Comparison of ENCODE assay signal across 1 cellular context in the genomic region with DNA sequence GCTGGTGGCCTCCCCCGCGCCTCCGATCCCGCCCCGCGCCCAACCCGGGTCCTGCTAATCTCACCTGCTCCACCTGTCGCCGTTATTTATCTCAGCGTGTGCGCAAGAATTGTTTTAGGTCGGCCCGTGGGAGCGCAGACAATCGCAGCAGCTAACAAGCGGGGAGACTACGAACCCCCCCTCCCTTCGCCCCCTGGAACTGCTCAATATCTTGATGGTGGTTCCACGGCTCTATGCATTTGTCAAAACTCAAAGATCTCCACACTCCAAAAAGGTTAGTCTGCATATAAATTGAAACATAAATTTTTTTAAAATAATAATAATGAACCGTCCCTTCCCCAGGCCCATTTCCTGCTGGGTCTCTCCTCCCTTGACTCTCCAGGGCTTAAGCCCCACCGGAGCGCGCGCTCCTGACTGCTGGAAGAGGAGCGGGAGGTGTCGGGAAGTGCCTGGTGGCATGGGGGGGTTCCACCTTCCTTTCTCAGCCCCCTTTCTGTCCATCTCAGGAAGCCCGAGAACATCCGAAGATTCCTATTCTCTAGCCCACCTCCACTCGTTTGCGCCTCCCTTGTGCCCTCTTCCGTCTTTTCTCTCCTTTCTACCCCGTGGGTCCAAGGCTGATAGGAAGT.
TF ChIP-seq lines count a peak whose summit lies in the region.

No MANE protein-coding gene starts in this region.

TF ChIP-seq in K562, 482 proteins besides CTCF, POLR2A, EP300 and RAD21 (continued from another document and continues in another):
- TF ChIP-seq ZNF384 (IDR thresholded peaks at IDR 0.05; ENCODE audit: low read depth, low read length), result no peak
- TF ChIP-seq SIN3B (IDR thresholded peaks at IDR 0.05; ENCODE audit: low read depth), result no peak
- TF ChIP-seq, protein P1, sequence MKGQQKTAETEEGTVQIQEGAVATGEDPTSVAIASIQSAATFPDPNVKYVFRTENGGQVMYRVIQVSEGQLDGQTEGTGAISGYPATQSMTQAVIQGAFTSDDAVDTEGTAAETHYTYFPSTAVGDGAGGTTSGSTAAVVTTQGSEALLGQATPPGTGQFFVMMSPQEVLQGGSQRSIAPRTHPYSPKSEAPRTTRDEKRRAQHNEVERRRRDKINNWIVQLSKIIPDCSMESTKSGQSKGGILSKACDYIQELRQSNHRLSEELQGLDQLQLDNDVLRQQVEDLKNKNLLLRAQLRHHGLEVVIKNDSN (CRISPR knock-in tag; IDR thresholded peaks at IDR 0.05), result no peak
- TF ChIP-seq ZNF561 (CRISPR knock-in tag; conservative IDR thresholded peaks at IDR 0.05), result no peak
- no peak for TF ChIP-seq ZSCAN29 (IDR thresholded peaks at IDR 0.05)
- TF ChIP-seq, protein P2, sequence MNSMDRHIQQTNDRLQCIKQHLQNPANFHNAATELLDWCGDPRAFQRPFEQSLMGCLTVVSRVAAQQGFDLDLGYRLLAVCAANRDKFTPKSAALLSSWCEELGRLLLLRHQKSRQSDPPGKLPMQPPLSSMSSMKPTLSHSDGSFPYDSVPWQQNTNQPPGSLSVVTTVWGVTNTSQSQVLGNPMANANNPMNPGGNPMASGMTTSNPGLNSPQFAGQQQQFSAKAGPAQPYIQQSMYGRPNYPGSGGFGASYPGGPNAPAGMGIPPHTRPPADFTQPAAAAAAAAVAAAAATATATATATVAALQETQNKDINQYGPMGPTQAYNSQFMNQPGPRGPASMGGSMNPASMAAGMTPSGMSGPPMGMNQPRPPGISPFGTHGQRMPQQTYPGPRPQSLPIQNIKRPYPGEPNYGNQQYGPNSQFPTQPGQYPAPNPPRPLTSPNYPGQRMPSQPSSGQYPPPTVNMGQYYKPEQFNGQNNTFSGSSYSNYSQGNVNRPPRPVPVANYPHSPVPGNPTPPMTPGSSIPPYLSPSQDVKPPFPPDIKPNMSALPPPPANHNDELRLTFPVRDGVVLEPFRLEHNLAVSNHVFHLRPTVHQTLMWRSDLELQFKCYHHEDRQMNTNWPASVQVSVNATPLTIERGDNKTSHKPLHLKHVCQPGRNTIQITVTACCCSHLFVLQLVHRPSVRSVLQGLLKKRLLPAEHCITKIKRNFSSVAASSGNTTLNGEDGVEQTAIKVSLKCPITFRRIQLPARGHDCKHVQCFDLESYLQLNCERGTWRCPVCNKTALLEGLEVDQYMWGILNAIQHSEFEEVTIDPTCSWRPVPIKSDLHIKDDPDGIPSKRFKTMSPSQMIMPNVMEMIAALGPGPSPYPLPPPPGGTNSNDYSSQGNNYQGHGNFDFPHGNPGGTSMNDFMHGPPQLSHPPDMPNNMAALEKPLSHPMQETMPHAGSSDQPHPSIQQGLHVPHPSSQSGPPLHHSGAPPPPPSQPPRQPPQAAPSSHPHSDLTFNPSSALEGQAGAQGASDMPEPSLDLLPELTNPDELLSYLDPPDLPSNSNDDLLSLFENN (IDR thresholded peaks at IDR 0.05; ENCODE audit: low read depth in 2 of 2, low read length in 2 of 2), result no peak
- TF ChIP-seq CXXC5 (CRISPR knock-in tag; IDR thresholded peaks at IDR 0.05), result 0 out of 2 replicates have a peak, but pooled peaks have one; percentile 3
- no peak for TF ChIP-seq LCOR (CRISPR knock-in tag; IDR thresholded peaks at IDR 0.05)
- TF ChIP-seq, protein P3, sequence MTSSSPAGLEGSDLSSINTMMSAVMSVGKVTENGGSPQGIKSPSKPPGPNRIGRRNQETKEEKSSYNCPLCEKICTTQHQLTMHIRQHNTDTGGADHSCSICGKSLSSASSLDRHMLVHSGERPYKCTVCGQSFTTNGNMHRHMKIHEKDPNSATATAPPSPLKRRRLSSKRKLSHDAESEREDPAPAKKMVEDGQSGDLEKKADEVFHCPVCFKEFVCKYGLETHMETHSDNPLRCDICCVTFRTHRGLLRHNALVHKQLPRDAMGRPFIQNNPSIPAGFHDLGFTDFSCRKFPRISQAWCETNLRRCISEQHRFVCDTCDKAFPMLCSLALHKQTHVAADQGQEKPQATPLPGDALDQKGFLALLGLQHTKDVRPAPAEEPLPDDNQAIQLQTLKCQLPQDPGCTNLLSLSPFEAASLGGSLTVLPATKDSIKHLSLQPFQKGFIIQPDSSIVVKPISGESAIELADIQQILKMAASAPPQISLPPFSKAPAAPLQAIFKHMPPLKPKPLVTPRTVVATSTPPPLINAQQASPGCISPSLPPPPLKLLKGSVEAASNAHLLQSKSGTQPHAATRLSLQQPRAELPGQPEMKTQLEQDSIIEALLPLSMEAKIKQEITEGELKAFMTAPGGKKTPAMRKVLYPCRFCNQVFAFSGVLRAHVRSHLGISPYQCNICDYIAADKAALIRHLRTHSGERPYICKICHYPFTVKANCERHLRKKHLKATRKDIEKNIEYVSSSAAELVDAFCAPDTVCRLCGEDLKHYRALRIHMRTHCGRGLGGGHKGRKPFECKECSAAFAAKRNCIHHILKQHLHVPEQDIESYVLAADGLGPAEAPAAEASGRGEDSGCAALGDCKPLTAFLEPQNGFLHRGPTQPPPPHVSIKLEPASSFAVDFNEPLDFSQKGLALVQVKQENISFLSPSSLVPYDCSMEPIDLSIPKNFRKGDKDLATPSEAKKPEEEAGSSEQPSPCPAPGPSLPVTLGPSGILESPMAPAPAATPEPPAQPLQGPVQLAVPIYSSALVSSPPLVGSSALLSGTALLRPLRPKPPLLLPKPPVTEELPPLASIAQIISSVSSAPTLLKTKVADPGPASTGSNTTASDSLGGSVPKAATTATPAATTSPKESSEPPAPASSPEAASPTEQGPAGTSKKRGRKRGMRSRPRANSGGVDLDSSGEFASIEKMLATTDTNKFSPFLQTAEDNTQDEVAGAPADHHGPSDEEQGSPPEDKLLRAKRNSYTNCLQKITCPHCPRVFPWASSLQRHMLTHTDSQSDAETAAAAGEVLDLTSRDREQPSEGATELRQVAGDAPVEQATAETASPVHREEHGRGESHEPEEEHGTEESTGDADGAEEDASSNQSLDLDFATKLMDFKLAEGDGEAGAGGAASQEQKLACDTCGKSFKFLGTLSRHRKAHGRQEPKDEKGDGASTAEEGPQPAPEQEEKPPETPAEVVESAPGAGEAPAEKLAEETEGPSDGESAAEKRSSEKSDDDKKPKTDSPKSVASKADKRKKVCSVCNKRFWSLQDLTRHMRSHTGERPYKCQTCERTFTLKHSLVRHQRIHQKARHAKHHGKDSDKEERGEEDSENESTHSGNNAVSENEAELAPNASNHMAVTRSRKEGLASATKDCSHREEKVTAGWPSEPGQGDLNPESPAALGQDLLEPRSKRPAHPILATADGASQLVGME (CRISPR knock-in tag; IDR thresholded peaks at IDR 0.05), result no peak
- TF ChIP-seq, protein P4, sequence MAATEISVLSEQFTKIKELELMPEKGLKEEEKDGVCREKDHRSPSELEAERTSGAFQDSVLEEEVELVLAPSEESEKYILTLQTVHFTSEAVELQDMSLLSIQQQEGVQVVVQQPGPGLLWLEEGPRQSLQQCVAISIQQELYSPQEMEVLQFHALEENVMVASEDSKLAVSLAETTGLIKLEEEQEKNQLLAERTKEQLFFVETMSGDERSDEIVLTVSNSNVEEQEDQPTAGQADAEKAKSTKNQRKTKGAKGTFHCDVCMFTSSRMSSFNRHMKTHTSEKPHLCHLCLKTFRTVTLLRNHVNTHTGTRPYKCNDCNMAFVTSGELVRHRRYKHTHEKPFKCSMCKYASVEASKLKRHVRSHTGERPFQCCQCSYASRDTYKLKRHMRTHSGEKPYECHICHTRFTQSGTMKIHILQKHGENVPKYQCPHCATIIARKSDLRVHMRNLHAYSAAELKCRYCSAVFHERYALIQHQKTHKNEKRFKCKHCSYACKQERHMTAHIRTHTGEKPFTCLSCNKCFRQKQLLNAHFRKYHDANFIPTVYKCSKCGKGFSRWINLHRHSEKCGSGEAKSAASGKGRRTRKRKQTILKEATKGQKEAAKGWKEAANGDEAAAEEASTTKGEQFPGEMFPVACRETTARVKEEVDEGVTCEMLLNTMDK (IDR thresholded peaks at IDR 0.05; ENCODE audit: borderline replicate concordance, insufficient read depth, low read depth, low read length, poor library complexity, severe bottlenecking), result no peak
- no peak for TF ChIP-seq NEUROD1 (IDR thresholded peaks at IDR 0.05; ENCODE audit: borderline replicate concordance, low read depth, low read length, partially characterized antibody)
- no peak for TF ChIP-seq SREBF2 (CRISPR knock-in tag; IDR thresholded peaks at IDR 0.05)
- 0 out of 2 replicates have a peak, but pooled peaks have one; percentile 12 for TF ChIP-seq TEAD4 (IDR thresholded peaks at IDR 0.05; ENCODE audit: low read length)
- TF ChIP-seq TEAD4 (CRISPR knock-in tag; IDR thresholded peaks at IDR 0.05; ENCODE audit: borderline replicate concordance), result no peak
- no peak for TF ChIP-seq ZNF143 (CRISPR knock-in tag; IDR thresholded peaks at IDR 0.05)
- TF ChIP-seq ZC3H8 (IDR thresholded peaks at IDR 0.05), result no peak
- TF ChIP-seq NRF1 (conservative IDR thresholded peaks at IDR 0.05 in 1 of 2, IDR thresholded peaks at IDR 0.05 in 1 of 2), result peak; percentile 14 to 36; a peak in 1 of 4 replicates
- no peak for TF ChIP-seq RBM34 (IDR thresholded peaks at IDR 0.05; ENCODE audit: borderline replicate concordance, insufficient read depth, low read length)
- 0 out of 2 replicates have a peak, but pooled peaks have one; percentile 5 for TF ChIP-seq GABPA (tag; conservative IDR thresholded peaks at IDR 0.05; ENCODE audit: low read depth)
- TF ChIP-seq, protein P5, sequence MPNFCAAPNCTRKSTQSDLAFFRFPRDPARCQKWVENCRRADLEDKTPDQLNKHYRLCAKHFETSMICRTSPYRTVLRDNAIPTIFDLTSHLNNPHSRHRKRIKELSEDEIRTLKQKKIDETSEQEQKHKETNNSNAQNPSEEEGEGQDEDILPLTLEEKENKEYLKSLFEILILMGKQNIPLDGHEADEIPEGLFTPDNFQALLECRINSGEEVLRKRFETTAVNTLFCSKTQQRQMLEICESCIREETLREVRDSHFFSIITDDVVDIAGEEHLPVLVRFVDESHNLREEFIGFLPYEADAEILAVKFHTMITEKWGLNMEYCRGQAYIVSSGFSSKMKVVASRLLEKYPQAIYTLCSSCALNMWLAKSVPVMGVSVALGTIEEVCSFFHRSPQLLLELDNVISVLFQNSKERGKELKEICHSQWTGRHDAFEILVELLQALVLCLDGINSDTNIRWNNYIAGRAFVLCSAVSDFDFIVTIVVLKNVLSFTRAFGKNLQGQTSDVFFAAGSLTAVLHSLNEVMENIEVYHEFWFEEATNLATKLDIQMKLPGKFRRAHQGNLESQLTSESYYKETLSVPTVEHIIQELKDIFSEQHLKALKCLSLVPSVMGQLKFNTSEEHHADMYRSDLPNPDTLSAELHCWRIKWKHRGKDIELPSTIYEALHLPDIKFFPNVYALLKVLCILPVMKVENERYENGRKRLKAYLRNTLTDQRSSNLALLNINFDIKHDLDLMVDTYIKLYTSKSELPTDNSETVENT (CRISPR knock-in tag; IDR thresholded peaks at IDR 0.05), result no peak
- no peak for TF ChIP-seq PCBP2 (IDR thresholded peaks at IDR 0.05; ENCODE audit: low read depth, low read length, poor library complexity, severe bottlenecking)
- TF ChIP-seq, protein P6, sequence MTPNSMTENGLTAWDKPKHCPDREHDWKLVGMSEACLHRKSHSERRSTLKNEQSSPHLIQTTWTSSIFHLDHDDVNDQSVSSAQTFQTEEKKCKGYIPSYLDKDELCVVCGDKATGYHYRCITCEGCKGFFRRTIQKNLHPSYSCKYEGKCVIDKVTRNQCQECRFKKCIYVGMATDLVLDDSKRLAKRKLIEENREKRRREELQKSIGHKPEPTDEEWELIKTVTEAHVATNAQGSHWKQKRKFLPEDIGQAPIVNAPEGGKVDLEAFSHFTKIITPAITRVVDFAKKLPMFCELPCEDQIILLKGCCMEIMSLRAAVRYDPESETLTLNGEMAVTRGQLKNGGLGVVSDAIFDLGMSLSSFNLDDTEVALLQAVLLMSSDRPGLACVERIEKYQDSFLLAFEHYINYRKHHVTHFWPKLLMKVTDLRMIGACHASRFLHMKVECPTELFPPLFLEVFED (CRISPR knock-in tag; conservative IDR thresholded peaks at IDR 0.05), result no peak
- TF ChIP-seq NFIX (CRISPR knock-in tag; IDR thresholded peaks at IDR 0.05; ENCODE audit: low read depth), result no peak
- TF ChIP-seq ARID1B (IDR thresholded peaks at IDR 0.05), result 0 out of 2 replicates have a peak, but pooled peaks have one; percentile 16
- TF ChIP-seq ZNF316 (IDR thresholded peaks at IDR 0.05), result no peak
- TF ChIP-seq CBFA2T3 (IDR thresholded peaks at IDR 0.05), result peak; percentile 54
- no peak for TF ChIP-seq SMARCC2 (IDR thresholded peaks at IDR 0.05; ENCODE audit: low read depth)
- no peak for TF ChIP-seq TBP (optimal IDR thresholded peaks at IDR 0.05; ENCODE audit: low read depth, low read length)
- TF ChIP-seq ZNF224 (CRISPR knock-in tag; IDR thresholded peaks at IDR 0.05), result no peak
- TF ChIP-seq NCOR1 (IDR thresholded peaks at IDR 0.05), result no peak
- TF ChIP-seq, protein P7, sequence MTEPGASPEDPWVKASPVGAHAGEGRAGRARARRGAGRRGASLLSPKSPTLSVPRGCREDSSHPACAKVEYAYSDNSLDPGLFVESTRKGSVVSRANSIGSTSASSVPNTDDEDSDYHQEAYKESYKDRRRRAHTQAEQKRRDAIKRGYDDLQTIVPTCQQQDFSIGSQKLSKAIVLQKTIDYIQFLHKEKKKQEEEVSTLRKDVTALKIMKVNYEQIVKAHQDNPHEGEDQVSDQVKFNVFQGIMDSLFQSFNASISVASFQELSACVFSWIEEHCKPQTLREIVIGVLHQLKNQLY (CRISPR knock-in tag; conservative IDR thresholded peaks at IDR 0.05), result no peak
- 0 out of 2 replicates have a peak, but pooled peaks have one; percentile 19 for TF ChIP-seq CTBP1 (IDR thresholded peaks at IDR 0.05; ENCODE audit: borderline replicate concordance)
- TF ChIP-seq SOX6 (IDR thresholded peaks at IDR 0.05), result peak; percentile 46; the same call in 1 of the 2 replicates
- TF ChIP-seq, protein P8, sequence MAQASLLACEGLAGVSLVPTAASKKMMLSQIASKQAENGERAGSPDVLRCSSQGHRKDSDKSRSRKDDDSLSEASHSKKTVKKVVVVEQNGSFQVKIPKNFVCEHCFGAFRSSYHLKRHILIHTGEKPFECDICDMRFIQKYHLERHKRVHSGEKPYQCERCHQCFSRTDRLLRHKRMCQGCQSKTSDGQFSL (CRISPR knock-in tag; IDR thresholded peaks at IDR 0.05), result no peak
- TF ChIP-seq, protein P8 (tag; IDR thresholded peaks at IDR 0.05), result no peak
- no peak for TF ChIP-seq SMAD2 (IDR thresholded peaks at IDR 0.05; ENCODE audit: low read depth, low read length)
- TF ChIP-seq KAT2B (IDR thresholded peaks at IDR 0.05; ENCODE audit: low read depth, low read length), result no peak
- TF ChIP-seq, protein P9, sequence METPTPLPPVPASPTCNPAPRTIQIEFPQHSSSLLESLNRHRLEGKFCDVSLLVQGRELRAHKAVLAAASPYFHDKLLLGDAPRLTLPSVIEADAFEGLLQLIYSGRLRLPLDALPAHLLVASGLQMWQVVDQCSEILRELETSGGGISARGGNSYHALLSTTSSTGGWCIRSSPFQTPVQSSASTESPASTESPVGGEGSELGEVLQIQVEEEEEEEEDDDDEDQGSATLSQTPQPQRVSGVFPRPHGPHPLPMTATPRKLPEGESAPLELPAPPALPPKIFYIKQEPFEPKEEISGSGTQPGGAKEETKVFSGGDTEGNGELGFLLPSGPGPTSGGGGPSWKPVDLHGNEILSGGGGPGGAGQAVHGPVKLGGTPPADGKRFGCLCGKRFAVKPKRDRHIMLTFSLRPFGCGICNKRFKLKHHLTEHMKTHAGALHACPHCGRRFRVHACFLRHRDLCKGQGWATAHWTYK (CRISPR knock-in tag; IDR thresholded peaks at IDR 0.05), result no peak
- peak; percentile 59 for TF ChIP-seq TCF3 (CRISPR knock-in tag; IDR thresholded peaks at IDR 0.05)
- TF ChIP-seq CREBBP (IDR thresholded peaks at IDR 0.05; ENCODE audit: low read depth, low read length), result no peak
- no peak for TF ChIP-seq TAF7 (tag; IDR thresholded peaks at IDR 0.05)
- TF ChIP-seq SAFB (IDR thresholded peaks at IDR 0.05; ENCODE audit: borderline replicate concordance, low read depth, low read length), result no peak
- TF ChIP-seq RBM15 (IDR thresholded peaks at IDR 0.05; ENCODE audit: insufficient read depth, low read length), result no peak
